In genomic region chr2:138846216-138846821, GRCh38 we compare ENCODE assay signal across 8 cellular contexts.
DNase-seq lines count a peak whose midpoint lies in the region; ATAC-seq, FAIRE-seq and TF ChIP-seq lines count a peak whose summit lies in the region.

No MANE protein-coding gene starts in this region.

- H3K36me3 ChIP-seq in brain microvascular endothelial cell (replicated peaks): no peaks in the 10 kb centered on the region
- no peaks in the 10 kb centered on the region for H3K36me3 ChIP-seq in naive thymus-derived CD4-positive, alpha-beta T cell (ENCODE audit: control insufficient read depth in 2 of 3, insufficient read depth in 3 of 3, low read length in 3 of 3)

- peak; percentile 71 for TF ChIP-seq CTCF in brain microvascular endothelial cell (IDR thresholded peaks at IDR 0.05; ENCODE audit: low read depth, low read length, missing control alignments)

- H3K4me1 ChIP-seq in naive thymus-derived CD4-positive, alpha-beta T cell (ENCODE audit: control insufficient read depth in 2 of 2, insufficient read depth in 2 of 2, low read length in 2 of 2): no peaks in the 10 kb centered on the region

- ATAC-seq in HG03175 (IDR thresholded peaks at IDR 0.05; ENCODE audit: unreplicated experiment) (peak; percentile 92), GM19463 (IDR thresholded peaks at IDR 0.05; ENCODE audit: unreplicated experiment) (no peak)
- peak; percentile 69 for ATAC-seq in naive thymus-derived CD4-positive, alpha-beta T cell

- H3K27ac ChIP-seq in brain microvascular endothelial cell: no peak overlapping the region
- no peak overlapping the region for H3K27ac ChIP-seq in naive thymus-derived CD4-positive, alpha-beta T cell (ENCODE audit: low read depth, low read length)

- H3K4me3 Mint-ChIP-seq in naive thymus-derived CD4-positive, alpha-beta T cell: no peak overlapping the region

- peaks cover 0 to 17% (median 10%) of the 10 kb centered on the region in 5 donors for H3K27me3 Mint-ChIP-seq in naive thymus-derived CD4-positive, alpha-beta T cell

- no peak overlapping the region for H3K27ac Mint-ChIP-seq in naive thymus-derived CD4-positive, alpha-beta T cell

- no peaks in the 10 kb centered on the region for H3K9me3 ChIP-seq in naive thymus-derived CD4-positive, alpha-beta T cell (ENCODE audit: control insufficient read depth in 2 of 3, low read length in 3 of 3)

- H3K9me3 Mint-ChIP-seq in naive thymus-derived CD4-positive, alpha-beta T cell: peaks cover 0 to 2% (median 0%) of the 10 kb centered on the region in 11 donors

- H3K4me3 ChIP-seq in brain microvascular endothelial cell (ENCODE audit: low read depth, low read length): no peak overlapping the region
- no peak overlapping the region for H3K4me3 ChIP-seq in naive thymus-derived CD4-positive, alpha-beta T cell (ENCODE audit: low read length)

- DNase-seq in COLO829 (ENCODE audit: low spot score) (peak; percentile 56), GM19239 (ENCODE audit: insufficient read length, low spot score) (peak; percentile 4), NCI-H446 (lab: John Stamatoyannopoulos, UW) (peak; percentile 24 to 70), brain microvascular endothelial cell (peak; percentile 2), posterior cingulate gyrus (no peak)
- DNase-seq in naive thymus-derived CD4-positive, alpha-beta T cell: peak in 1 of 9 donors; percentile 1

- intact Hi-C loops in naive thymus-derived CD4-positive, alpha-beta T cell (cut with micrococcal nuclease): no loop called here
- intact Hi-C loops in posterior cingulate gyrus (cut with DNase I): no loop called here

- H3K36me3 Mint-ChIP-seq in naive thymus-derived CD4-positive, alpha-beta T cell: no peaks in the 10 kb centered on the region

- in situ Hi-C loops in brain microvascular endothelial cell (cut with HindIII; ENCODE audit: low pct_ligation_motif_present, low sequenced_read_pairs): no loop called here

- CTCF ChIA-PET in naive thymus-derived CD4-positive, alpha-beta T cell (lab: Charles Lee): no interaction called here

- H3K4me1 Mint-ChIP-seq in naive thymus-derived CD4-positive, alpha-beta T cell: no peaks in the 10 kb centered on the region

- POLR2A ChIA-PET in naive thymus-derived CD4-positive, alpha-beta T cell (lab: Charles Lee): no interaction called here

- peak; percentile 62 for FAIRE-seq in GM19239 (lab: Jason Lieb, UNC)

- no peaks in the 10 kb centered on the region for H3K27me3 ChIP-seq in brain microvascular endothelial cell (replicated peaks)
- peaks cover 0 to 2% of the 10 kb centered on the region in 2 donors for H3K27me3 ChIP-seq in naive thymus-derived CD4-positive, alpha-beta T cell (ENCODE audit: control insufficient read depth in 2 of 2, insufficient read depth in 2 of 2, low read length in 2 of 2)

Comparison
In these comparisons a context has a peak if more than half of its experiments do, and no peak if none do; other contexts are left out.
1. DNase-seq: peak in COLO829 (single experiment), GM19239 (single experiment), NCI-H446 (2 of 2) and brain microvascular endothelial cell (single experiment); none in posterior cingulate gyrus (0 of 10).